ENCODE assay signal across 15 cellular contexts in genomic region chr16:70805787-70806186, GRCh38. TPM values are rescaled to one million over a fixed set of nuclear protein-coding genes. Genes with fewer than 3 reads are reported as not detected.
DNase-seq lines count a peak whose midpoint lies in the region; ATAC-seq, FAIRE-seq and TF ChIP-seq lines count a peak whose summit lies in the region.
"Had no signal": no experiment of that assay in that cellular context is flagged by ENCODE, and none has a peak within 500 bp of the region (broad histone marks: within the 10 kb centered on the region; RNA-seq: fewer than 3 reads in every experiment).

No MANE protein-coding gene starts in this region.

- no peak overlapping the region for H3K4me3 ChIP-seq in PC-3 (ENCODE audit: low read length)
- H3K4me3 ChIP-seq in endothelial cell of umbilical vein (replicated peaks in 1 of 3; ENCODE audit: insufficient read depth in 1 of 3, low read depth in 1 of 3, low read length in 3 of 3) = no peak overlapping the region
- H3K4me3 ChIP-seq in left ventricle myocardium inferior = no peak overlapping the region
- no peak overlapping the region for H3K4me3 ChIP-seq in adrenal gland
- H3K4me3 ChIP-seq: cardiac muscle cell, prostate gland had no signal

- intact Hi-C loops in PC-3 (cut with micrococcal nuclease) = no loop called here
- intact Hi-C loops in endothelial cell of umbilical vein (cut with micrococcal nuclease) = no loop called here
- intact Hi-C loops in left ventricle myocardium inferior (cut with micrococcal nuclease) = no loop called here
- intact Hi-C loops in adrenal gland (cut with DNase I) = no loop called here

- H3K4me1 ChIP-seq in PC-3 (ENCODE audit: insufficient read depth, low read length) = no peaks in the 10 kb centered on the region
- peaks cover 20% of the 10 kb centered on the region for H3K4me1 ChIP-seq in endothelial cell of umbilical vein (ENCODE audit: control insufficient read depth, extremely low read depth, insufficient read depth, low read length)
- peaks cover 6% of the 10 kb centered on the region for H3K4me1 ChIP-seq in left ventricle myocardium inferior
- H3K4me1 ChIP-seq in adrenal gland (replicated peaks in 1 of 2) = peaks cover 0 to 4% of the 10 kb centered on the region in 2 donors
- H3K4me1 ChIP-seq: prostate gland had no signal

- H3K9ac ChIP-seq in PC-3 (ENCODE audit: low read length) (no peak overlapping the region), endothelial cell of umbilical vein (replicated peaks; ENCODE audit: extremely low read depth, insufficient read depth, low read length) (no peak overlapping the region)

- CTCF ChIA-PET in PC-3 (lab: Charles Lee) (no interaction called here), endothelial cell of umbilical vein (lab: Charles Lee) (no interaction called here)

- dilution Hi-C loops in endothelial cell of umbilical vein (cut with MboI; ENCODE audit: extremely low pct_ligation_motif_present, low sequenced_read_pairs) = no loop called here

- WGBS in adrenal gland, 4 donors = 59 to 74% (median 66%) methylated on average over 3 of the region's 3 CpGs

- H4K20me1 ChIP-seq in PC-3 (ENCODE audit: low read length) (no peaks in the 10 kb centered on the region), endothelial cell of umbilical vein (replicated peaks; ENCODE audit: control insufficient read depth, extremely low read depth, insufficient read depth, low read length) (no peaks in the 10 kb centered on the region)

- DNase-seq in EL = peak; percentile 91
- peak; percentile 18 for DNase-seq in PC-3
- peak; percentile 55 for DNase-seq in endothelial cell of umbilical vein (ENCODE audit: low read depth, low spot score)
- peak; percentile 66 for DNase-seq in pulmonary artery endothelial cell (ENCODE audit: low read depth, low spot score)
- DNase-seq in left ventricle myocardium inferior = no peak
- DNase-seq in stimulated activated CD8-positive, alpha-beta memory T cell treated with anti-CD3 and anti-CD28 coated beads, Interleukin-4, amount 100 ng/mL, for 48 hours = no peak
- no peak for DNase-seq in adrenal gland
- DNase-seq: activated CD4-positive, alpha-beta T cell treated with anti-CD3 and anti-CD28 coated beads, Interleukin-2, amount 10 ng/mL, durations not matched to agents 7 days and 5 days; CD4-positive, CD25-positive, alpha-beta regulatory T cell; NCI-H524; stimulated activated CD4-positive, alpha-beta T cell treated with anti-CD3 and anti-CD28 coated beads, Interleukin-1b, Interleukin-23, amount 100 ng/mL, for 48 hours had no signal

- H3K79me2 ChIP-seq in PC-3 (ENCODE audit: low read length) (no peaks in the 10 kb centered on the region), endothelial cell of umbilical vein (ENCODE audit: control insufficient read depth, insufficient read depth, low read length) (no peaks in the 10 kb centered on the region)

- FAIRE-seq in endothelial cell of umbilical vein (lab: Jason Lieb, UNC) = peak; percentile 89
- FAIRE-seq: G401.6 had no signal

- BruUV-seq in PC-3 (replicated peaks; lab: Mats Ljungman, UMichigan) = no TSS peak
- BruUV-seq in endothelial cell of umbilical vein (replicated peaks; lab: Mats Ljungman, UMichigan) = no TSS peak

- POLR2A ChIA-PET in PC-3 (lab: Charles Lee; ENCODE audit: unreplicated experiment) = no interaction called here
- POLR2A ChIA-PET in endothelial cell of umbilical vein (lab: Charles Lee) = no interaction called here

- ATAC-seq in PC-3 (no peak), HG03135 (IDR thresholded peaks at IDR 0.05; ENCODE audit: unreplicated experiment) (no peak)

- H2AFZ ChIP-seq in PC-3 (ENCODE audit: low read length) (no peak overlapping the region), endothelial cell of umbilical vein (ENCODE audit: low read depth, low read length) (no peak overlapping the region)

- TF ChIP-seq POLR2A in endothelial cell of umbilical vein (IDR thresholded peaks at IDR 0.05; ENCODE audit: low read depth, low read length) = no peak
- no peak for TF ChIP-seq POLR2A in adrenal gland (IDR thresholded peaks at IDR 0.05)

- TF ChIP-seq CTCF in PC-3 (conservative IDR thresholded peaks at IDR 0.05; ENCODE audit: low read depth, low read length) = no peak
- TF ChIP-seq CTCF in endothelial cell of umbilical vein (IDR thresholded peaks at IDR 0.05; ENCODE audit: extremely low read depth in 1 of 2, insufficient read depth in 1 of 2, low read depth in 1 of 2, low read length in 2 of 2) = no peak
- no peak for TF ChIP-seq CTCF in left ventricle myocardium inferior (IDR thresholded peaks at IDR 0.05; ENCODE audit: borderline replicate concordance)
- TF ChIP-seq CTCF in adrenal gland (IDR thresholded peaks at IDR 0.05) = no peak

- H3K9me3 ChIP-seq in PC-3 (ENCODE audit: low read length) (no peaks in the 10 kb centered on the region), endothelial cell of umbilical vein (replicated peaks; ENCODE audit: control insufficient read depth, insufficient read depth, low read length) (no peaks in the 10 kb centered on the region), left ventricle myocardium inferior (replicated peaks) (peaks cover 10% of the 10 kb centered on the region), adrenal gland (replicated peaks in 1 of 3) (no peaks in the 10 kb centered on the region)
- H3K9me3 ChIP-seq: prostate gland had no signal

- H3K27ac ChIP-seq in PC-3 (ENCODE audit: low read length) (no peak overlapping the region), endothelial cell of umbilical vein (ENCODE audit: insufficient read depth, low read depth, low read length) (peak overlapping the region; percentile 55), left ventricle myocardium inferior (replicated peaks) (no peak overlapping the region), adrenal gland (no peak overlapping the region)
- H3K27ac ChIP-seq: cardiac muscle cell, prostate gland had no signal

- H3K36me3 ChIP-seq in PC-3 (ENCODE audit: low read depth, low read length) (no peaks in the 10 kb centered on the region), endothelial cell of umbilical vein (ENCODE audit: control insufficient read depth in 2 of 2, extremely low read depth in 1 of 2, insufficient read depth in 2 of 2, low read length in 2 of 2) (no peaks in the 10 kb centered on the region), left ventricle myocardium inferior (no peaks in the 10 kb centered on the region), adrenal gland (replicated peaks in 1 of 2) (no peaks in the 10 kb centered on the region)
- H3K36me3 ChIP-seq: cardiac muscle cell, prostate gland had no signal

- H3F3A ChIP-seq in PC-3 (ENCODE audit: low read length, unreplicated experiment) = no peaks in the 10 kb centered on the region

- H3K9me1 ChIP-seq in endothelial cell of umbilical vein (replicated peaks; ENCODE audit: control insufficient read depth, extremely low read depth, insufficient read depth, low read length) = no peaks in the 10 kb centered on the region

- H3K27me3 ChIP-seq in PC-3 (ENCODE audit: low read length) = no peaks in the 10 kb centered on the region
- peaks cover 0 to 3% of the 10 kb centered on the region in 2 experiments for H3K27me3 ChIP-seq in endothelial cell of umbilical vein (ENCODE audit: control insufficient read depth in 2 of 2, insufficient read depth in 2 of 2, low read length in 2 of 2)
- H3K27me3 ChIP-seq in left ventricle myocardium inferior (ENCODE audit: low read depth) = peaks cover 51% of the 10 kb centered on the region
- H3K27me3 ChIP-seq in adrenal gland = peaks cover 10% of the 10 kb centered on the region

- no peaks in the 10 kb centered on the region for H3K9me2 ChIP-seq in PC-3 (replicated peaks; ENCODE audit: low read length)

- no peak overlapping the region for H3K4me2 ChIP-seq in PC-3 (ENCODE audit: low read length)
- H3K4me2 ChIP-seq in endothelial cell of umbilical vein (ENCODE audit: insufficient read depth, low read length) = peak overlapping the region; percentile 16

TF ChIP-seq in endothelial cell of umbilical vein, 7 proteins besides CTCF, POLR2A, EP300 and RAD21:
- TF ChIP-seq MAX (IDR thresholded peaks at IDR 0.05; ENCODE audit: insufficient read depth, insufficient read length) = no peak
- peak; percentile 36 for TF ChIP-seq POLR2AphosphoS5 (IDR thresholded peaks at IDR 0.05; ENCODE audit: insufficient read depth, low read depth, low read length)
- TF ChIP-seq JUN (IDR thresholded peaks at IDR 0.05; ENCODE audit: borderline replicate concordance, insufficient read depth, insufficient read length, low read depth) = peak; percentile 59
- peak; percentile 81 for TF ChIP-seq FOS (IDR thresholded peaks at IDR 0.05; ENCODE audit: borderline replicate concordance, insufficient read depth, low read length)
- TF ChIP-seq EZH2 (IDR thresholded peaks at IDR 0.05; ENCODE audit: borderline replicate concordance, low read depth, low read length, severe bottlenecking) = no peak
- TF ChIP-seq MYC (IDR thresholded peaks at IDR 0.05; ENCODE audit: low read depth, low read length) = no peak
TF ChIP-seq in endothelial cell of umbilical vein: peak in this region for 3.

RNA-seq across cellular contexts. Expression of gene VAC14, which starts 4.8 kb away (rescaled TPM):
- total RNA-seq in PC-3 (2014; rRNA removed) (65.5 and 66.4 TPM in 2 replicates), endothelial cell of umbilical vein (37.6 and 44.4 TPM in 2 replicates), pulmonary artery endothelial cell (22.3 and 27.3 TPM in 2 replicates), left ventricle myocardium inferior (21.0 TPM), adrenal gland (10 to 100 TPM; 31.0 to 74.8 (median 50.1) TPM)
- polyA plus RNA-seq in endothelial cell of umbilical vein (57.9 and 68.2 TPM in 2 replicates), adrenal gland (10 to 100 TPM; 24.6 to 74.3 (median 66.2) TPM)
- polyA plus RNA-seq in endothelial cell of umbilical vein (2011; cell fraction: cytosol; rRNA removed) = 41.6 and 45.9 TPM in 2 replicates
- 48.6 and 57.9 TPM in 2 replicates for polyA plus RNA-seq in endothelial cell of umbilical vein (2011; cell fraction: nucleus; rRNA removed)
- polyA plus RNA-seq in endothelial cell of umbilical vein (2012) = 45.9 and 52.6 TPM in 2 replicates
- 55.4 and 64.1 TPM in 2 replicates for polyA minus RNA-seq in endothelial cell of umbilical vein
- 42.9 TPM for polyA minus RNA-seq in endothelial cell of umbilical vein (2011; cell fraction: cytosol; rRNA and poly(A)+ RNA removed)
- 49.7 and 64.7 TPM in 2 replicates for polyA minus RNA-seq in endothelial cell of umbilical vein (2011; cell fraction: nucleus; rRNA and poly(A)+ RNA removed)

Comparison
In these comparisons a context has a peak if more than half of its experiments do, and no peak if none do; other contexts are left out.
1. DNase-seq: peak in EL (single experiment), PC-3 (single experiment), endothelial cell of umbilical vein (single experiment) and pulmonary artery endothelial cell (single experiment); none in left ventricle myocardium inferior (single experiment), stimulated activated CD8-positive, alpha-beta memory T cell treated with anti-CD3 and anti-CD28 coated beads, Interleukin-4, amount 100 ng/mL, for 48 hours (single experiment) and adrenal gland (0 of 7).